19 cellular contexts compared by ENCODE assay signal in the genomic region with DNA sequence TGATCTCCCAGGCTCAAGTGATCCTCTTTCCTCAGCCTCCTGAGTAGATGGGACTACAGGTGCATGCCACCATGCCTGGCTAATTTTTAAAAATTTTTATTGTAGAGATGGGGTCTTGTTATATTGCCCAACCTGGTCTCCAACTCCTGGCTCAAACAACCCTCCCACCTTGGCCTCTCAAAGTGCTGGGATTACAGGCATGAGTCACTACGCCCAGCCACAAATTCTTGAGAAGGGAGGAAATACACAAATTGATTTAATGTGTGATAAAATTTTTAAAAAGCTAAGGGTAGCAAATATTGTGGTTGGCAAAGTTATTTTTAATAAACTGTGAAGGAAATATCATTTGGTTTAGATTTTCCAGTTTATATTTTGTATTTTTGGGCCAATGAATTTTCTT. TPM values are rescaled to one million over a fixed set of nuclear protein-coding genes. Genes with fewer than 3 reads are reported as not detected.
DNase-seq lines count a peak whose midpoint lies in the region; ATAC-seq, FAIRE-seq and TF ChIP-seq lines count a peak whose summit lies in the region.
"Had no signal": no experiment of that assay in that cellular context is flagged by ENCODE, and none has a peak within 500 bp of the region (broad histone marks: within the 10 kb centered on the region; RNA-seq: fewer than 3 reads in every experiment).

No MANE protein-coding gene starts in this region.

- in situ Hi-C loops in K562 (cut with MboI) = no loop called here

- peaks cover 22 to 40% (median 32%) of the 10 kb centered on the region in 3 donors for H3K4me1 Mint-ChIP-seq in CD8-positive, alpha-beta memory T cell

- POLR2A ChIA-PET in CD8-positive, alpha-beta memory T cell (lab: Charles Lee) = no interaction called here
- POLR2A ChIA-PET in K562 (lab: Yijun Ruan, JAX) = no interaction called here

- no peak for TF ChIP-seq POLR2A in K562 (conservative IDR thresholded peaks at IDR 0.05)

- H3K9me1 ChIP-seq in K562 (ENCODE audit: control insufficient read depth, insufficient read depth, low read length) = no peaks in the 10 kb centered on the region

- BruUV-seq in K562 (replicated peaks; lab: Mats Ljungman, UMichigan) = no TSS peak

- no peaks in the 10 kb centered on the region for H3K36me3 Mint-ChIP-seq in CD8-positive, alpha-beta memory T cell

- ATAC-seq in K562 (no peak), HG03354 (IDR thresholded peaks at IDR 0.05; ENCODE audit: poor library complexity, severe bottlenecking, unreplicated experiment) (no peak), GM19324 (IDR thresholded peaks at IDR 0.05; ENCODE audit: low FRiP score, unreplicated experiment) (no peak)
- ATAC-seq: activated naive CD8-positive, alpha-beta T cell treated with anti-CD3 and anti-CD28 coated beads, Interleukin-2, amount 50 U/mL, for 24 hours had no signal

- H3K79me2 ChIP-seq in K562 (ENCODE audit: control insufficient read depth, insufficient read depth, low read length) = peaks cover 4% of the 10 kb centered on the region; the same call in 2 of the 3 replicates

- CTCF ChIA-PET in CD8-positive, alpha-beta memory T cell (lab: Charles Lee) = no interaction called here
- CTCF ChIA-PET in K562 (lab: Yijun Ruan, JAX; ENCODE audit: low intra/inter-chr PET ratio) = no interaction called here

- H4K20me1 ChIP-seq in K562 (replicated peaks; ENCODE audit: control insufficient read depth, insufficient read depth, low read length) = no peaks in the 10 kb centered on the region

- DNase-seq in CD8-positive, alpha-beta memory T cell = no peak
- DNase-seq in HS-5 (ENCODE audit: low read depth) (peak; percentile 18), K562 (ENCODE audit: extremely low read depth in 1 of 4, low spot score in 3 of 4) (no peak), tibial artery (no peak)
- DNase-seq: activated naive CD8-positive, alpha-beta T cell treated with anti-CD3 and anti-CD28 coated beads, Interleukin-2, amount 50 U/mL, for 24 hours; activated T-cell treated with anti-CD3 and anti-CD28 coated beads, Interleukin-2, amount 50 U/mL, for 24 hours; BE2C; DMS53; NCI-H2107; NCI-H82; Right ventricle myocardium superior had no signal

- no peak overlapping the region for H3K9ac ChIP-seq in K562 (ENCODE audit: insufficient read depth in 1 of 2, low read depth in 2 of 2, low read length in 2 of 2)

- H3K9me3 ChIP-seq in CD8-positive, alpha-beta memory T cell (ENCODE audit: low read length) = no peaks in the 10 kb centered on the region
- H3K9me3 ChIP-seq in K562 (replicated peaks; ENCODE audit: control insufficient read depth, insufficient read depth, low read depth, low read length) (no peaks in the 10 kb centered on the region), tibial artery (peaks cover 0 to 10% (median 10%) of the 10 kb centered on the region in 3 donors)
- H3K9me3 ChIP-seq: BE2C had no signal

- H2AFZ ChIP-seq in K562 (ENCODE audit: low read depth, low read length) = no peak overlapping the region

- no peak for FAIRE-seq in K562 (lab: Jason Lieb, UNC)
- FAIRE-seq: endometrium, H54 had no signal

- no peak overlapping the region for H3K27ac ChIP-seq in CD8-positive, alpha-beta memory T cell (ENCODE audit: low read depth, low read length)
- H3K27ac ChIP-seq in K562 (ENCODE audit: extremely low read depth, low read depth, low read length) (no peak overlapping the region), tibial artery (no peak overlapping the region)

- H3K27me3 ChIP-seq in CD8-positive, alpha-beta memory T cell (ENCODE audit: insufficient read depth, low read length, poor library complexity, severe bottlenecking) = no peaks in the 10 kb centered on the region
- peaks cover 0 to 11% of the 10 kb centered on the region in 2 experiments; a peak in 2 of 5 replicates for H3K27me3 ChIP-seq in K562 (ENCODE audit: control insufficient read depth in 2 of 2, insufficient read depth in 2 of 2, low read length in 2 of 2)
- peaks cover 0 to 1% of the 10 kb centered on the region in 2 donors for H3K27me3 ChIP-seq in tibial artery
- H3K27me3 ChIP-seq: BE2C had no signal

- intact Hi-C loops in K562 (cut with micrococcal nuclease) (loop anchor here (5.0 kb wide), 1 partner anchor 50 kb away; no protein-coding TSS in a partner anchor), tibial artery (cut with DNase I; ENCODE audit: low total_unique reads) (no loop called here)

- peak overlapping the region in 1 of 7 donors; percentile 26 for H3K4me3 Mint-ChIP-seq in CD8-positive, alpha-beta memory T cell
- H3K4me3 Mint-ChIP-seq: activated naive CD8-positive, alpha-beta T cell treated with anti-CD3 and anti-CD28 coated beads, Interleukin-2, amount 50 U/mL, for 24 hours; activated T-cell treated with anti-CD3 and anti-CD28 coated beads, Interleukin-2, amount 50 U/mL, for 24 hours; central memory CD8-positive, alpha-beta T cell had no signal

- H3K4me3 ChIP-seq in CD8-positive, alpha-beta memory T cell (ENCODE audit: low read length) = no peak overlapping the region
- H3K4me3 ChIP-seq in K562 (no peak overlapping the region), tibial artery (no peak overlapping the region)
- H3K4me3 ChIP-seq: lung had no signal

- no peak for TF ChIP-seq CTCF in K562 (IDR thresholded peaks at IDR 0.05 in 2 of 3, conservative IDR thresholded peaks at IDR 0.05 in 1 of 3; ENCODE audit: insufficient read depth in 2 of 3, low read depth in 1 of 3, low read length in 3 of 3)
- no peak for TF ChIP-seq CTCF in tibial artery (IDR thresholded peaks at IDR 0.05)

- H3K4me1 ChIP-seq in CD8-positive, alpha-beta memory T cell (ENCODE audit: insufficient read depth, low read length) = peaks cover 16% of the 10 kb centered on the region
- H3K4me1 ChIP-seq in K562 (replicated peaks in 1 of 2; ENCODE audit: control insufficient read depth in 2 of 2, insufficient read depth in 2 of 2, low read length in 2 of 2) = peaks cover 3 to 12% of the 10 kb centered on the region in 2 experiments; a peak in 2 of 5 replicates
- no peaks in the 10 kb centered on the region for H3K4me1 ChIP-seq in tibial artery
- H3K4me1 ChIP-seq: BE2C had no signal

- peaks cover 5 to 11% (median 8%) of the 10 kb centered on the region in 5 donors for H3K9me3 Mint-ChIP-seq in CD8-positive, alpha-beta memory T cell

- H3K4me2 ChIP-seq in K562 (ENCODE audit: insufficient read depth, low read length) = no peak overlapping the region

- peaks cover 0 to 2% of the 10 kb centered on the region in 2 donors for H3K27me3 Mint-ChIP-seq in CD8-positive, alpha-beta memory T cell
- H3K27me3 Mint-ChIP-seq: activated T-cell treated with anti-CD3 and anti-CD28 coated beads, Interleukin-2, amount 50 U/mL, for 24 hours; central memory CD8-positive, alpha-beta T cell had no signal

- H3K36me3 ChIP-seq in CD8-positive, alpha-beta memory T cell (ENCODE audit: insufficient read depth, low read length) = no peaks in the 10 kb centered on the region
- no peaks in the 10 kb centered on the region for H3K36me3 ChIP-seq in K562 (ENCODE audit: control insufficient read depth, insufficient read depth, low read length)
- no peaks in the 10 kb centered on the region for H3K36me3 ChIP-seq in tibial artery
- H3K36me3 ChIP-seq: BE2C had no signal

- no peak for TF ChIP-seq EP300 in K562 (IDR thresholded peaks at IDR 0.05; ENCODE audit: low read length)

- no peak for TF ChIP-seq RAD21 in K562 (CRISPR knock-in tag; conservative IDR thresholded peaks at IDR 0.05 in 1 of 2, IDR thresholded peaks at IDR 0.05 in 1 of 2)

- WGBS in K562 (ENCODE audit: insufficient coverage, low coverage, missing lambda C conversion rate) = 57% methylated on average over 1 of the region's 1 CpG

- peak overlapping the region in 5 of 8 donors; percentile 15 to 86 (median 66) for H3K27ac Mint-ChIP-seq in CD8-positive, alpha-beta memory T cell
- H3K27ac Mint-ChIP-seq: activated naive CD8-positive, alpha-beta T cell treated with anti-CD3 and anti-CD28 coated beads, Interleukin-2, amount 50 U/mL, for 24 hours; activated T-cell treated with anti-CD3 and anti-CD28 coated beads, Interleukin-2, amount 50 U/mL, for 24 hours had no signal

RNA-seq across cellular contexts. Expression of a gene that starts 9.6 kb away (rescaled TPM):
- total RNA-seq in CD8-positive, alpha-beta memory T cell = not detected
- 0.12 TPM for polyA plus RNA-seq in CD8-positive, alpha-beta memory T cell
- not detected in 2 replicates for total RNA-seq in K562 (2011; cell fraction: chromatin; rRNA removed; ENCODE audit: low replicate concordance)
- total RNA-seq in K562 (2011; cell fraction: nucleolus; rRNA removed) = not detected in 2 replicates
- total RNA-seq in K562 (2011; cell fraction: nucleoplasm; rRNA removed) = not detected in 2 replicates
- total RNA-seq in K562 (2014; rRNA removed) = not detected in 2 replicates
- total RNA-seq in K562 (2014; rRNA removed; fragmentation: Illumina TruSeq; extraction: Trizol) = not detected in 2 replicates
- not detected in 2 replicates for total RNA-seq in K562 (2015; rRNA removed; fragmentation: Illumina TruSeq; extraction: Trizol)
- not detected in 2 replicates for total RNA-seq in K562 (2021)
- not detected in 2 replicates for polyA plus RNA-seq in K562 (2011; rRNA removed)
- polyA plus RNA-seq in K562 (2011; cell fraction: cytosol; rRNA removed) = not detected in 2 replicates
- not detected in 2 replicates for polyA plus RNA-seq in K562 (2011; cell fraction: nucleus; rRNA removed)
- not detected in 2 replicates for polyA plus RNA-seq in K562 (2012)
- polyA plus RNA-seq in K562 (2014; fragmentation: Illumina TruSeq; extraction: Trizol) = not detected in 2 replicates
- not detected for polyA plus RNA-seq in K562 (2014; fragmentation: Nextera tagmentation; extraction: Ambion mirVana)
- not detected in 2 replicates for polyA plus RNA-seq in K562 (2014; rRNA removed)
- not detected in 2 replicates for polyA minus RNA-seq in K562 (2011; rRNA and poly(A)+ RNA removed)
- not detected in 2 replicates for polyA minus RNA-seq in K562 (2011; cell fraction: cytosol; rRNA and poly(A)+ RNA removed)
- polyA minus RNA-seq in K562 (2011; cell fraction: nucleus; rRNA and poly(A)+ RNA removed) = not detected in 2 replicates
- total RNA-seq: Right ventricle myocardium superior had no signal
- polyA plus RNA-seq: neural cell had no signal

RNA-seq across cellular contexts. Expression of a gene that starts 25.5 kb away (rescaled TPM):
- total RNA-seq in CD8-positive, alpha-beta memory T cell = not detected
- polyA plus RNA-seq in CD8-positive, alpha-beta memory T cell = not detected
- not detected in 2 replicates for total RNA-seq in K562 (2011; cell fraction: chromatin; rRNA removed; ENCODE audit: low replicate concordance)
- not detected in 2 replicates for total RNA-seq in K562 (2011; cell fraction: nucleolus; rRNA removed)
- not detected in 2 replicates for total RNA-seq in K562 (2011; cell fraction: nucleoplasm; rRNA removed)
- not detected in 2 replicates for total RNA-seq in K562 (2014; rRNA removed)
- total RNA-seq in K562 (2014; rRNA removed; fragmentation: Illumina TruSeq; extraction: Trizol) = not detected in 2 replicates
- total RNA-seq in K562 (2015; rRNA removed; fragmentation: Illumina TruSeq; extraction: Trizol) = not detected in 2 replicates
- not detected in 2 replicates for total RNA-seq in K562 (2021)
- polyA plus RNA-seq in K562 (2011; rRNA removed) = not detected in 2 replicates
- not detected in 2 replicates for polyA plus RNA-seq in K562 (2011; cell fraction: cytosol; rRNA removed)
- not detected in 2 replicates for polyA plus RNA-seq in K562 (2011; cell fraction: nucleus; rRNA removed)
- not detected in 2 replicates for polyA plus RNA-seq in K562 (2012)
- polyA plus RNA-seq in K562 (2014; fragmentation: Illumina TruSeq; extraction: Trizol) = not detected in 2 replicates
- not detected for polyA plus RNA-seq in K562 (2014; fragmentation: Nextera tagmentation; extraction: Ambion mirVana)
- polyA plus RNA-seq in K562 (2014; rRNA removed) = not detected in 2 replicates
- polyA minus RNA-seq in K562 (2011; rRNA and poly(A)+ RNA removed) = not detected in 2 replicates
- not detected in 2 replicates for polyA minus RNA-seq in K562 (2011; cell fraction: cytosol; rRNA and poly(A)+ RNA removed)
- polyA minus RNA-seq in K562 (2011; cell fraction: nucleus; rRNA and poly(A)+ RNA removed) = not detected in 2 replicates
- total RNA-seq: lung, subcutaneous adipose tissue had no signal
- polyA plus RNA-seq: lung, neural cell had no signal

RNA-seq across cellular contexts. Expression of a gene that starts 39.9 kb away (rescaled TPM):
- total RNA-seq in CD8-positive, alpha-beta memory T cell = under 1 TPM; 0.11 to 0.18 TPM
- 0.23 TPM for polyA plus RNA-seq in CD8-positive, alpha-beta memory T cell
- not detected in 2 replicates for total RNA-seq in K562 (2011; cell fraction: chromatin; rRNA removed; ENCODE audit: low replicate concordance)
- total RNA-seq in K562 (2011; cell fraction: nucleolus; rRNA removed) = 0.17 TPM in 1 of 2 replicates, not detected in the other
- 0.23 TPM in 1 of 2 replicates, not detected in the other for total RNA-seq in K562 (2011; cell fraction: nucleoplasm; rRNA removed)
- total RNA-seq in K562 (2014; rRNA removed) (not detected in 2 replicates), K562 (2014; rRNA removed; fragmentation: Illumina TruSeq; extraction: Trizol) (not detected in 2 replicates), K562 (2015; rRNA removed; fragmentation: Illumina TruSeq; extraction: Trizol) (not detected in 2 replicates), K562 (2021) (0.13 TPM in 1 of 2 replicates, not detected in the other)
- polyA plus RNA-seq in K562 (2011; rRNA removed) (0.03 and 0.06 TPM in 2 replicates), K562 (2014; fragmentation: Illumina TruSeq; extraction: Trizol) (0.04 and 0.07 TPM in 2 replicates), K562 (2014; fragmentation: Nextera tagmentation; extraction: Ambion mirVana) (under 1 TPM in 1 of 2 experiments, not detected in 1; 0.06 TPM), K562 (2014; rRNA removed) (not detected in 2 replicates)
- 0.04 and 0.12 TPM in 2 replicates for polyA plus RNA-seq in K562 (2011; cell fraction: cytosol; rRNA removed)
- 0.04 and 0.06 TPM in 2 replicates for polyA plus RNA-seq in K562 (2011; cell fraction: nucleus; rRNA removed)
- polyA plus RNA-seq in K562 (2012) = 0.09 and 0.21 TPM in 2 replicates
- polyA minus RNA-seq in K562 (2011; rRNA and poly(A)+ RNA removed) = 0.03 and 0.04 TPM in 2 replicates
- polyA minus RNA-seq in K562 (2011; cell fraction: cytosol; rRNA and poly(A)+ RNA removed) = not detected in 2 replicates
- not detected in 2 replicates for polyA minus RNA-seq in K562 (2011; cell fraction: nucleus; rRNA and poly(A)+ RNA removed)

RNA-seq across cellular contexts. Expression of a gene that starts 47.7 kb away (rescaled TPM):
- total RNA-seq in CD8-positive, alpha-beta memory T cell = 1 to 10 TPM; 2.1 to 2.7 TPM
- 0.46 TPM for polyA plus RNA-seq in CD8-positive, alpha-beta memory T cell
- total RNA-seq in K562 (2011; cell fraction: chromatin; rRNA removed; ENCODE audit: low replicate concordance) = 3.4 and 12.7 TPM in 2 replicates
- total RNA-seq in K562 (2011; cell fraction: nucleolus; rRNA removed) = 3.7 and 7.0 TPM in 2 replicates
- total RNA-seq in K562 (2011; cell fraction: nucleoplasm; rRNA removed) = 3.8 and 5.1 TPM in 2 replicates
- total RNA-seq in K562 (2014; rRNA removed) (0.14 and 0.41 TPM in 2 replicates), K562 (2014; rRNA removed; fragmentation: Illumina TruSeq; extraction: Trizol) (0.15 TPM in 1 of 2 replicates, not detected in the other), K562 (2015; rRNA removed; fragmentation: Illumina TruSeq; extraction: Trizol) (0.58 and 1.1 TPM in 2 replicates), K562 (2021) (0.35 and 0.51 TPM in 2 replicates)
- polyA plus RNA-seq in K562 (2011; rRNA removed) (0.35 and 0.39 TPM in 2 replicates), K562 (2014; fragmentation: Illumina TruSeq; extraction: Trizol) (0.09 and 0.30 TPM in 2 replicates), K562 (2014; fragmentation: Nextera tagmentation; extraction: Ambion mirVana) (under 1 TPM; 0.03 to 0.04 TPM), K562 (2014; rRNA removed) (0.05 and 0.35 TPM in 2 replicates)
- 0.28 and 0.30 TPM in 2 replicates for polyA plus RNA-seq in K562 (2011; cell fraction: cytosol; rRNA removed)
- 2.2 and 3.5 TPM in 2 replicates for polyA plus RNA-seq in K562 (2011; cell fraction: nucleus; rRNA removed)
- polyA plus RNA-seq in K562 (2012) = 0.65 and 2.6 TPM in 2 replicates
- polyA minus RNA-seq in K562 (2011; rRNA and poly(A)+ RNA removed) = 0.95 and 1.2 TPM in 2 replicates
- polyA minus RNA-seq in K562 (2011; cell fraction: cytosol; rRNA and poly(A)+ RNA removed) = not detected in 2 replicates
- polyA minus RNA-seq in K562 (2011; cell fraction: nucleus; rRNA and poly(A)+ RNA removed) = 1.9 and 2.4 TPM in 2 replicates
- polyA plus RNA-seq: neural cell had no signal

RNA-seq across cellular contexts. Expression of a gene that starts 56.6 kb away (rescaled TPM):
- total RNA-seq in CD8-positive, alpha-beta memory T cell = 10 to 100 TPM; 14.3 to 15.9 TPM
- 9.8 TPM for polyA plus RNA-seq in CD8-positive, alpha-beta memory T cell
- 14.5 and 27.5 TPM in 2 replicates for total RNA-seq in K562 (2011; cell fraction: chromatin; rRNA removed; ENCODE audit: low replicate concordance)
- total RNA-seq in K562 (2011; cell fraction: nucleolus; rRNA removed) = 22.8 and 23.9 TPM in 2 replicates
- total RNA-seq in K562 (2011; cell fraction: nucleoplasm; rRNA removed) = 15.2 and 19.7 TPM in 2 replicates
- 10.3 and 11.8 TPM in 2 replicates for total RNA-seq in K562 (2014; rRNA removed)
- 1.2 and 1.9 TPM in 2 replicates for total RNA-seq in K562 (2014; rRNA removed; fragmentation: Illumina TruSeq; extraction: Trizol)
- total RNA-seq in K562 (2015; rRNA removed; fragmentation: Illumina TruSeq; extraction: Trizol) = 5.0 and 6.6 TPM in 2 replicates
- 13.2 and 13.5 TPM in 2 replicates for total RNA-seq in K562 (2021)
- polyA plus RNA-seq in K562 (2011; rRNA removed) = 2.1 and 5.6 TPM in 2 replicates
- polyA plus RNA-seq in K562 (2011; cell fraction: cytosol; rRNA removed) = 3.3 and 7.9 TPM in 2 replicates
- 33.0 and 40.2 TPM in 2 replicates for polyA plus RNA-seq in K562 (2011; cell fraction: nucleus; rRNA removed)
- polyA plus RNA-seq in K562 (2012) = 8.9 and 9.6 TPM in 2 replicates
- polyA plus RNA-seq in K562 (2014; fragmentation: Illumina TruSeq; extraction: Trizol) = 1.8 and 4.8 TPM in 2 replicates
- polyA plus RNA-seq in K562 (2014; fragmentation: Nextera tagmentation; extraction: Ambion mirVana) = under 1 TPM; 0.11 to 0.17 TPM
- 8.4 and 9.5 TPM in 2 replicates for polyA plus RNA-seq in K562 (2014; rRNA removed)
- polyA minus RNA-seq in K562 (2011; rRNA and poly(A)+ RNA removed) = 1.6 and 2.5 TPM in 2 replicates
- polyA minus RNA-seq in K562 (2011; cell fraction: cytosol; rRNA and poly(A)+ RNA removed) = 4.5 and 6.8 TPM in 2 replicates
- polyA minus RNA-seq in K562 (2011; cell fraction: nucleus; rRNA and poly(A)+ RNA removed) = 5.1 and 8.1 TPM in 2 replicates
